Comparison of ENCODE assay signal across 23 cellular contexts in genomic region chr5:59838989-59839388, GRCh38.
"Had no signal": no experiment of that assay in that cellular context is flagged by ENCODE, and none has a peak within 500 bp of the region (broad histone marks: within the 10 kb centered on the region; RNA-seq: fewer than 3 reads in every experiment).

No MANE protein-coding gene starts in this region.

- DNase-seq: activated CD4-positive, alpha-beta T cell treated with anti-CD3 and anti-CD28 coated beads, Interleukin-2, amount 50 U/mL, for 48 hours; activated naive CD4-positive, alpha-beta T cell treated with anti-CD3 and anti-CD28 coated beads for 36 hours; activated naive CD8-positive, alpha-beta T cell treated with anti-CD3 and anti-CD28 coated beads, Interleukin-2, amount 10 ng/mL, durations not matched to agents 7 days and 5 days; activated T-cell treated with anti-CD3 and anti-CD28 coated beads, Interleukin-2, amount 50 U/mL, for 48 hours; amniotic stem cell; heart left ventricle; left ventricle myocardium inferior; naive thymus-derived CD8-positive, alpha-beta T cell; retina; sigmoid colon; spleen; stimulated activated CD4-positive, alpha-beta T cell treated with anti-CD3 and anti-CD28 coated beads, Interleukin-4, amount 100 ng/mL, for 1 hour; stimulated activated naive CD4-positive, alpha-beta T cell; testis; trophoblast cell; uterus had no signal

- H3K27me3 Mint-ChIP-seq: central memory CD8-positive, alpha-beta T cell; progenitor cell of endocrine pancreas had no signal

- H3K4me1 Mint-ChIP-seq: activated naive CD8-positive, alpha-beta T cell treated with anti-CD3 and anti-CD28 coated beads, Interleukin-2, amount 10 ng/mL, durations not matched to agents 7 days and 5 days; central memory CD8-positive, alpha-beta T cell; naive thymus-derived CD8-positive, alpha-beta T cell had no signal

- H3K27me3 ChIP-seq: breast epithelium, gastroesophageal sphincter, heart left ventricle, sigmoid colon, spleen, testis, uterus had no signal

- H3K9me3 Mint-ChIP-seq: activated naive CD4-positive, alpha-beta T cell treated with anti-CD3 and anti-CD28 coated beads for 36 hours; activated naive CD8-positive, alpha-beta T cell treated with anti-CD3 and anti-CD28 coated beads, Interleukin-2, amount 10 ng/mL, durations not matched to agents 7 days and 5 days; mesothelial cell of epicardium; T-helper 2 cell treated with Interferon-gamma antibody and Interleukin-4, amounts not matched to agents 5 μg/mL and 100 μg/mL, for 36 hours had no signal

- H3K27ac ChIP-seq: breast epithelium, coronary artery, gastroesophageal sphincter, heart left ventricle, left ventricle myocardium inferior, sigmoid colon, spleen, testis, uterus had no signal

- H3K4me1 ChIP-seq: breast epithelium, gastroesophageal sphincter, heart left ventricle, left ventricle myocardium inferior, sigmoid colon, spleen, testis, uterus had no signal

- H3K27ac Mint-ChIP-seq: activated naive CD4-positive, alpha-beta T cell treated with anti-CD3 and anti-CD28 coated beads for 36 hours; activated naive CD8-positive, alpha-beta T cell treated with anti-CD3 and anti-CD28 coated beads, Interleukin-2, amount 10 ng/mL, durations not matched to agents 7 days and 5 days; mesothelial cell of epicardium; naive thymus-derived CD8-positive, alpha-beta T cell; progenitor cell of endocrine pancreas; T-helper 2 cell treated with Interferon-gamma antibody and Interleukin-4, amounts not matched to agents 5 μg/mL and 100 μg/mL, for 36 hours had no signal

- H3K36me3 ChIP-seq: breast epithelium, gastroesophageal sphincter, heart left ventricle, left ventricle myocardium inferior, sigmoid colon, spleen, uterus had no signal

- H3K36me3 Mint-ChIP-seq: activated naive CD8-positive, alpha-beta T cell treated with anti-CD3 and anti-CD28 coated beads, Interleukin-2, amount 10 ng/mL, durations not matched to agents 7 days and 5 days; mesothelial cell of epicardium; naive thymus-derived CD8-positive, alpha-beta T cell had no signal

- H3K4me3 ChIP-seq: breast epithelium, coronary artery, gastroesophageal sphincter, heart left ventricle, left ventricle myocardium inferior, sigmoid colon, spleen, testis, uterus had no signal

- H3K4me3 Mint-ChIP-seq: activated naive CD4-positive, alpha-beta T cell treated with anti-CD3 and anti-CD28 coated beads for 36 hours; activated naive CD8-positive, alpha-beta T cell treated with anti-CD3 and anti-CD28 coated beads, Interleukin-2, amount 10 ng/mL, durations not matched to agents 7 days and 5 days; central memory CD8-positive, alpha-beta T cell; mesothelial cell of epicardium; naive thymus-derived CD8-positive, alpha-beta T cell; T-helper 2 cell treated with Interferon-gamma antibody and Interleukin-4, amounts not matched to agents 5 μg/mL and 100 μg/mL, for 36 hours had no signal

- H3K9me3 ChIP-seq: breast epithelium, gastroesophageal sphincter, heart left ventricle, left ventricle myocardium inferior, sigmoid colon, spleen, testis, uterus had no signal
